24 cellular contexts compared by ENCODE assay signal in the genomic region with DNA sequence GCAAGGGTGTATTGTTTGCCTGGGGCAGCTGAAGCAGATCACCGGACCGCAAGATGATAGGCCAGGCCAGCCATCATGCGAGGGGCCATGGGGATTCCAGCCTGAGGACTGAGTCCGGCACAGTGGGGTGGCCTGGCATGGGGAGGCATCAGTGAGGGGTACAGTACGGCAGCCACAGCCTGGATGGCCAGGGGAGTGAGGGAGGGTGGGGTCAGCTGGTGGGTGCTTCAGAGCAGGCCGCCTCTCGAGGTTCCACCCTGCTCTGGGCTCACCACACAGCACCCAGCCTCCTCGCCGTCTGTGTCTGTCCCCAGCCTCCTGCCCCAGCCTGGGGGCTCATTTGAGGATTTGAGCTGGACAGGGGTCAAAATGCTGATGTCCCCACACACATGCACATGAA.
"Had no signal": no experiment of that assay in that cellular context is flagged by ENCODE, and none has a peak within 500 bp of the region (broad histone marks: within the 10 kb centered on the region; RNA-seq: fewer than 3 reads in every experiment).

No MANE protein-coding gene starts in this region.

- H3K4me1 Mint-ChIP-seq: activated B cell treated with CpG ODN at 0.5 μM for 24 hours; activated T-helper 17 cell treated with anti-CD3 and anti-CD28 coated beads, Interleukin-2, amount 50 U/mL, for 72 hours; central memory CD8-positive, alpha-beta T cell had no signal

- H3K27ac ChIP-seq: brain microvascular endothelial cell, epithelial cell of prostate had no signal

- H3K27me3 Mint-ChIP-seq: activated B cell treated with CpG ODN at 0.5 μM for 24 hours; activated CD8-positive, alpha-beta T cell treated with anti-CD3 and anti-CD28 coated beads for 36 hours; activated naive CD8-positive, alpha-beta T cell; central memory CD8-positive, alpha-beta T cell had no signal

- H3K27ac Mint-ChIP-seq: activated B cell treated with CpG ODN at 0.5 μM for 24 hours; activated CD8-positive, alpha-beta T cell treated with anti-CD3 and anti-CD28 coated beads for 36 hours; activated naive CD8-positive, alpha-beta T cell; activated T-helper 17 cell treated with anti-CD3 and anti-CD28 coated beads, Interleukin-2, amount 50 U/mL, for 72 hours had no signal

- DNase-seq: activated B cell treated with CpG ODN at 0.5 μM for 24 hours; activated CD4-positive, alpha-beta T cell treated with anti-CD3 and anti-CD28 coated beads for 48 hours; activated CD4-positive, alpha-beta T cell treated with anti-CD3 and anti-CD28 coated beads, Interleukin-2, amount 50 U/mL, for 1 hour; activated CD4-positive, alpha-beta T cell treated with anti-CD3 and anti-CD28 coated beads, Interleukin-2, amount 50 U/mL, for 48 hours; activated CD8-positive, alpha-beta memory T cell treated with anti-CD3 and anti-CD28 coated beads for 24 hours; activated CD8-positive, alpha-beta T cell treated with anti-CD3 and anti-CD28 coated beads for 36 hours; activated effector memory CD4-positive, alpha-beta T cell treated with Interleukin-2 at 50 U/mL for 16 hours; activated gamma-delta T cell treated with Interleukin-2 at 50 U/mL for 16 hours; activated naive CD4-positive, alpha-beta T cell treated with anti-CD3 and anti-CD28 coated beads, Interleukin-2, amount 50 U/mL, for 16 hours; activated naive CD4-positive, alpha-beta T cell treated with Interleukin-2 at 50 U/mL for 16 hours; activated T-cell treated with anti-CD3 and anti-CD28 coated beads, Interleukin-2, amount 50 U/mL, for 4 hours; amniotic stem cell; anterior cingulate cortex; brain microvascular endothelial cell; cortex of kidney; effector CD8-positive, alpha-beta T cell; foreskin fibroblast; head of caudate nucleus; T-helper 2 cell had no signal

- H3K36me3 ChIP-seq: brain microvascular endothelial cell had no signal

- ATAC-seq: activated CD4-positive, CD25-positive, alpha-beta regulatory T cell treated with anti-CD3 and anti-CD28 coated beads, Interleukin-2, amount 50 U/mL, for 24 hours; activated CD8-positive, alpha-beta T cell treated with anti-CD3 and anti-CD28 coated beads for 36 hours; activated T-cell treated with anti-CD3 and anti-CD28 coated beads, Interleukin-2, amount 50 U/mL, for 4 hours; activated T-helper 17 cell treated with anti-CD3 and anti-CD28 coated beads, Interleukin-2, amount 50 U/mL, for 72 hours had no signal

- H3K4me3 Mint-ChIP-seq: activated B cell treated with CpG ODN at 0.5 μM for 24 hours; activated CD8-positive, alpha-beta T cell treated with anti-CD3 and anti-CD28 coated beads for 36 hours; activated naive CD8-positive, alpha-beta T cell; activated T-cell treated with anti-CD3 and anti-CD28 coated beads, Interleukin-2, amount 50 U/mL, for 4 hours; activated T-helper 17 cell treated with anti-CD3 and anti-CD28 coated beads, Interleukin-2, amount 50 U/mL, for 72 hours; central memory CD8-positive, alpha-beta T cell had no signal

- H3K9me3 Mint-ChIP-seq: activated B cell treated with CpG ODN at 0.5 μM for 24 hours; activated CD8-positive, alpha-beta T cell treated with anti-CD3 and anti-CD28 coated beads for 36 hours; activated T-cell treated with anti-CD3 and anti-CD28 coated beads, Interleukin-2, amount 50 U/mL, for 4 hours; activated T-helper 17 cell treated with anti-CD3 and anti-CD28 coated beads, Interleukin-2, amount 50 U/mL, for 72 hours; central memory CD8-positive, alpha-beta T cell had no signal

- H3K36me3 Mint-ChIP-seq: activated naive CD8-positive, alpha-beta T cell had no signal

- H3K27me3 ChIP-seq: brain microvascular endothelial cell had no signal
